Comparison of ENCODE assay signal across 17 cellular contexts in genomic region chrX:116232833-116233232, GRCh38.
A peak's percentile ranks its signal among the peaks of the same experiment; 100 is the strongest.
DNase-seq lines count a peak whose midpoint lies in the region; ATAC-seq, FAIRE-seq and TF ChIP-seq lines count a peak whose summit lies in the region.
"Had no signal": no experiment of that assay in that cellular context is flagged by ENCODE, and none has a peak within 500 bp of the region (broad histone marks: within the 10 kb centered on the region; RNA-seq: fewer than 3 reads in every experiment).

No MANE protein-coding gene starts in this region.

- no peak overlapping the region for H3K4me3 Mint-ChIP-seq in naive thymus-derived CD8-positive, alpha-beta T cell
- H3K4me3 Mint-ChIP-seq: activated naive CD8-positive, alpha-beta T cell treated with anti-CD3 and anti-CD28 coated beads, Interleukin-2, amount 10 ng/mL, durations not matched to agents 7 days and 5 days; activated T-cell treated with anti-CD3 and anti-CD28 coated beads, Interleukin-2, amount 50 U/mL, for 24 hours; naive thymus-derived CD4-positive, alpha-beta T cell had no signal

- no peaks in the 10 kb centered on the region for H3K36me3 Mint-ChIP-seq in naive thymus-derived CD8-positive, alpha-beta T cell
- H3K36me3 Mint-ChIP-seq: activated naive CD8-positive, alpha-beta T cell treated with anti-CD3 and anti-CD28 coated beads, Interleukin-2, amount 10 ng/mL, durations not matched to agents 7 days and 5 days; naive thymus-derived CD4-positive, alpha-beta T cell had no signal

- no peak for TF ChIP-seq EP300 in A549 (IDR thresholded peaks at IDR 0.05)

- DNase-seq in A549 (ENCODE audit: low read depth in 1 of 2, low spot score in 1 of 2) (peak in 1 of 2 experiments; percentile 74), HT-29 (ENCODE audit: low spot score) (peak; percentile 61), astrocyte of the spinal cord (ENCODE audit: low read depth, low spot score) (peak; percentile 65), glomerular visceral epithelial cell (ENCODE audit: extremely low spot score) (peak; percentile 40), NCI-H526 treated with DMSO at 0.1 percent for 48 hours (lab: John Stamatoyannopoulos, UW) (no peak), NCI-H187 (lab: John Stamatoyannopoulos, UW) (no peak), NCI-H2196 treated with DMSO at 0.1 percent for 48 hours (lab: John Stamatoyannopoulos, UW; ENCODE audit: unreplicated experiment) (no peak)
- no peak for DNase-seq in naive thymus-derived CD8-positive, alpha-beta T cell
- DNase-seq: activated naive CD8-positive, alpha-beta T cell treated with anti-CD3 and anti-CD28 coated beads, Interleukin-2, amount 10 ng/mL, durations not matched to agents 7 days and 5 days; activated T-cell treated with anti-CD3 and anti-CD28 coated beads, Interleukin-2, amount 50 U/mL, for 24 hours; MG63; naive thymus-derived CD4-positive, alpha-beta T cell; NCI-H2081; NCI-H774; Right ventricle myocardium superior had no signal

- H3K27ac ChIP-seq in A549: peak overlapping the region; percentile 79 to 81
- H3K27ac ChIP-seq: thoracic aorta had no signal

- POLR2A ChIA-PET in A549 (lab: Yijun Ruan, JAX): no interaction called here
- POLR2A ChIA-PET in naive thymus-derived CD8-positive, alpha-beta T cell (lab: Charles Lee): no interaction called here

- no peak overlapping the region for H3K4me3 ChIP-seq in A549
- no peak overlapping the region for H3K4me3 ChIP-seq in astrocyte of the spinal cord (ENCODE audit: low read depth, low read length)
- H3K4me3 ChIP-seq: MG63, thoracic aorta had no signal

- H3K9me3 Mint-ChIP-seq in naive thymus-derived CD8-positive, alpha-beta T cell: peaks cover 0 to 6% (median 0%) of the 10 kb centered on the region in 9 donors
- H3K9me3 Mint-ChIP-seq: activated naive CD8-positive, alpha-beta T cell treated with anti-CD3 and anti-CD28 coated beads, Interleukin-2, amount 10 ng/mL, durations not matched to agents 7 days and 5 days; activated T-cell treated with anti-CD3 and anti-CD28 coated beads, Interleukin-2, amount 50 U/mL, for 24 hours had no signal

- in situ Hi-C loops in astrocyte of the spinal cord (cut with HindIII; ENCODE audit: low sequenced_read_pairs): no loop called here

- ATAC-seq in A549: peak; percentile 76 to 77; a peak in 5 of 6 replicates
- ATAC-seq in naive thymus-derived CD8-positive, alpha-beta T cell: no peak
- ATAC-seq: naive thymus-derived CD4-positive, alpha-beta T cell had no signal

- no peaks in the 10 kb centered on the region for H3K27me3 Mint-ChIP-seq in naive thymus-derived CD8-positive, alpha-beta T cell
- H3K27me3 Mint-ChIP-seq: activated naive CD8-positive, alpha-beta T cell treated with anti-CD3 and anti-CD28 coated beads, Interleukin-2, amount 10 ng/mL, durations not matched to agents 7 days and 5 days; naive thymus-derived CD4-positive, alpha-beta T cell had no signal

- no peak for FAIRE-seq in A549 (lab: Jason Lieb, UNC)
- FAIRE-seq: GM19239 had no signal

- no peak for TF ChIP-seq POLR2A in A549 (IDR thresholded peaks at IDR 0.05; ENCODE audit: low read length)

- no peak overlapping the region for H3K27ac Mint-ChIP-seq in naive thymus-derived CD8-positive, alpha-beta T cell
- H3K27ac Mint-ChIP-seq: activated naive CD8-positive, alpha-beta T cell treated with anti-CD3 and anti-CD28 coated beads, Interleukin-2, amount 10 ng/mL, durations not matched to agents 7 days and 5 days; activated T-cell treated with anti-CD3 and anti-CD28 coated beads, Interleukin-2, amount 50 U/mL, for 24 hours; naive thymus-derived CD4-positive, alpha-beta T cell had no signal

- H3K4me1 Mint-ChIP-seq in naive thymus-derived CD8-positive, alpha-beta T cell: no peaks in the 10 kb centered on the region
- H3K4me1 Mint-ChIP-seq: activated naive CD8-positive, alpha-beta T cell treated with anti-CD3 and anti-CD28 coated beads, Interleukin-2, amount 10 ng/mL, durations not matched to agents 7 days and 5 days; naive thymus-derived CD4-positive, alpha-beta T cell had no signal

- CTCF ChIA-PET in A549 (lab: Yijun Ruan, JAX): no interaction called here

- WGBS in A549 (ENCODE audit: missing lambda C conversion rate): 17% methylated on average over 3 of the region's 3 CpGs

- 0 out of 3 replicates have a peak overlapping the region, but pooled peaks have one; percentile 19 for H3K4me2 ChIP-seq in A549

- H3K9me3 ChIP-seq in A549: peaks cover 13% of the 10 kb centered on the region; the same call in 2 of the 3 replicates
- H3K9me3 ChIP-seq: MG63, thoracic aorta had no signal

- H3K4me1 ChIP-seq in A549: peaks cover 25% of the 10 kb centered on the region

- TF ChIP-seq CTCF in A549 (IDR thresholded peaks at IDR 0.05): no peak
- TF ChIP-seq CTCF in astrocyte of the spinal cord (IDR thresholded peaks at IDR 0.05; ENCODE audit: low read depth, low read length): no peak

- no peak for TF ChIP-seq RAD21 in A549 (conservative IDR thresholded peaks at IDR 0.05 in 1 of 2, IDR thresholded peaks at IDR 0.05 in 1 of 2)

TF ChIP-seq in A549, 52 proteins besides CTCF, POLR2A, EP300 and RAD21 (continues in another document):
- no peak for TF ChIP-seq HOXA7 (CRISPR knock-in tag; IDR thresholded peaks at IDR 0.05)
- TF ChIP-seq REST (IDR thresholded peaks at IDR 0.05): no peak
- no peak for TF ChIP-seq CHD4 (IDR thresholded peaks at IDR 0.05; ENCODE audit: borderline replicate concordance)
- TF ChIP-seq HES2 (IDR thresholded peaks at IDR 0.05): no peak
- no peak for TF ChIP-seq MAX (IDR thresholded peaks at IDR 0.05)
- TF ChIP-seq RNF2 (IDR thresholded peaks at IDR 0.05; ENCODE audit: borderline replicate concordance, low read depth): no peak
- TF ChIP-seq HMGXB4 (CRISPR knock-in tag; IDR thresholded peaks at IDR 0.05; ENCODE audit: borderline replicate concordance): no peak
- TF ChIP-seq EHF (CRISPR knock-in tag; IDR thresholded peaks at IDR 0.05): no peak
- no peak for TF ChIP-seq JUN (IDR thresholded peaks at IDR 0.05)
- no peak for TF ChIP-seq CBX8 (IDR thresholded peaks at IDR 0.05)
- TF ChIP-seq JUNB (IDR thresholded peaks at IDR 0.05): peak; percentile 32; the same call in 1 of the 2 replicates
- TF ChIP-seq MAFK (IDR thresholded peaks at IDR 0.05; ENCODE audit: partially characterized antibody): no peak
- TF ChIP-seq CEBPB (IDR thresholded peaks at IDR 0.05): peak; percentile 50 to 73; a peak in 2 of 4 replicates
- no peak for TF ChIP-seq FOXS1 (CRISPR knock-in tag; IDR thresholded peaks at IDR 0.05)
- TF ChIP-seq FOSL2 (IDR thresholded peaks at IDR 0.05): no peak
- TF ChIP-seq FOSL2 (CRISPR knock-in tag; IDR thresholded peaks at IDR 0.05): peak; percentile 49
- peak; percentile 12; the same call in 1 of the 2 replicates for TF ChIP-seq GATA3 (IDR thresholded peaks at IDR 0.05; ENCODE audit: borderline replicate concordance)
- TF ChIP-seq USF2 (IDR thresholded peaks at IDR 0.05): no peak

Comparison
In these comparisons a context has a peak if more than half of its experiments do, and no peak if none do; other contexts are left out.
1. ATAC-seq: peak in A549 (2 of 2); none in naive thymus-derived CD8-positive, alpha-beta T cell (0 of 2).
2. DNase-seq: peak in HT-29 (single experiment), astrocyte of the spinal cord (single experiment) and glomerular visceral epithelial cell (single experiment); none in naive thymus-derived CD8-positive, alpha-beta T cell (0 of 10), NCI-H526 treated with DMSO at 0.1 percent for 48 hours (single experiment), NCI-H187 (0 of 2) and NCI-H2196 treated with DMSO at 0.1 percent for 48 hours (single experiment).